2 cellular contexts compared by ENCODE assay signal in genomic region chr3:35780800-35781199, GRCh38.
TF ChIP-seq lines count a peak whose summit lies in the region.

No MANE protein-coding gene starts in this region.

TF ChIP-seq in liver, 16 proteins besides CTCF, POLR2A, EP300 and RAD21:
- TF ChIP-seq ATF3 (IDR thresholded peaks at IDR 0.05) (no peak), JUND (IDR thresholded peaks at IDR 0.05) (no peak), EGR1 (IDR thresholded peaks at IDR 0.05; ENCODE audit: low read depth in 2 of 2) (no peak), YY1 (IDR thresholded peaks at IDR 0.05) (no peak), RXRA (IDR thresholded peaks at IDR 0.05) (no peak), FOXA1 (IDR thresholded peaks at IDR 0.05) (no peak)

TF ChIP-seq in HepG2, 621 proteins besides CTCF, POLR2A, EP300 and RAD21:
- TF ChIP-seq ZC3H4 (CRISPR knock-in tag; IDR thresholded peaks at IDR 0.05; ENCODE audit: borderline replicate concordance) = no peak
- TF ChIP-seq ZIK1 (CRISPR knock-in tag; IDR thresholded peaks at IDR 0.05; ENCODE audit: borderline replicate concordance, low read depth) = no peak
- TF ChIP-seq ZMYM2 (CRISPR knock-in tag; IDR thresholded peaks at IDR 0.05) = no peak
- no peak for TF ChIP-seq ZNF264 (CRISPR knock-in tag; IDR thresholded peaks at IDR 0.05)
- no peak for TF ChIP-seq ZNF644 (CRISPR knock-in tag; IDR thresholded peaks at IDR 0.05; ENCODE audit: low read depth)
- TF ChIP-seq KLF11 (CRISPR knock-in tag; IDR thresholded peaks at IDR 0.05) = no peak
- no peak for TF ChIP-seq HOXA9 (CRISPR knock-in tag; IDR thresholded peaks at IDR 0.05; ENCODE audit: borderline replicate concordance)
- no peak for TF ChIP-seq PREB (CRISPR knock-in tag; IDR thresholded peaks at IDR 0.05)
- TF ChIP-seq ATF6 (CRISPR knock-in tag; conservative IDR thresholded peaks at IDR 0.05) = no peak
- TF ChIP-seq MIER2 (CRISPR knock-in tag; IDR thresholded peaks at IDR 0.05) = no peak
- TF ChIP-seq ZMYM3 (CRISPR knock-in tag; IDR thresholded peaks at IDR 0.05) = no peak
- TF ChIP-seq POLR2AphosphoS2 (IDR thresholded peaks at IDR 0.05; ENCODE audit: low read depth, low read length) = no peak
- no peak for TF ChIP-seq GPBP1L1 (CRISPR knock-in tag; IDR thresholded peaks at IDR 0.05)
- TF ChIP-seq SNAPC4 (CRISPR knock-in tag; IDR thresholded peaks at IDR 0.05) = no peak
- no peak for TF ChIP-seq ZNF530 (CRISPR knock-in tag; IDR thresholded peaks at IDR 0.05; ENCODE audit: low read depth)
- TF ChIP-seq ARID3A (IDR thresholded peaks at IDR 0.05; ENCODE audit: low read depth, low read length) = no peak
- no peak for TF ChIP-seq POLR2AphosphoS5 (IDR thresholded peaks at IDR 0.05; ENCODE audit: low read depth, low read length)
- no peak for TF ChIP-seq SUZ12 (IDR thresholded peaks at IDR 0.05; ENCODE audit: low read depth, low read length)
- TF ChIP-seq PHF8 (CRISPR knock-in tag; IDR thresholded peaks at IDR 0.05) = no peak
- TF ChIP-seq AFF4 (CRISPR knock-in tag; IDR thresholded peaks at IDR 0.05) = no peak
